Comparison of ENCODE assay signal across 13 cellular contexts in genomic region chrX:8579602-8580001, GRCh38.
DNase-seq lines count a peak whose midpoint lies in the region; ATAC-seq and TF ChIP-seq lines count a peak whose summit lies in the region.
"Had no signal": no experiment of that assay in that cellular context is flagged by ENCODE, and none has a peak within 500 bp of the region (broad histone marks: within the 10 kb centered on the region; RNA-seq: fewer than 3 reads in every experiment).

No MANE protein-coding gene starts in this region.

- H3K9me3 Mint-ChIP-seq in neural progenitor cell: no peaks in the 10 kb centered on the region
- H3K9me3 Mint-ChIP-seq in activated naive CD4-positive, alpha-beta T cell treated with anti-CD3 and anti-CD28 coated beads, Interleukin-2, amount 50 U/mL, for 72 hours: no peaks in the 10 kb centered on the region

- no peaks in the 10 kb centered on the region for H3F3A ChIP-seq in neural progenitor cell (ENCODE audit: low read depth)

- no peak overlapping the region for H2AFZ ChIP-seq in neural progenitor cell (replicated peaks)

- no peak overlapping the region for H3K4me3 ChIP-seq in neural progenitor cell

- no peak overlapping the region for H3K4me2 ChIP-seq in neural progenitor cell

- in situ Hi-C loops in ACHN (cut with HindIII; ENCODE audit: low pct_ligation_motif_present, low pct_unique_long_range_greater_than_20kb, low sequenced_read_pairs): no loop called here

- no peaks in the 10 kb centered on the region for H3K36me3 Mint-ChIP-seq in neural progenitor cell
- no peaks in the 10 kb centered on the region for H3K36me3 Mint-ChIP-seq in activated naive CD4-positive, alpha-beta T cell treated with anti-CD3 and anti-CD28 coated beads, Interleukin-2, amount 50 U/mL, for 72 hours

- H3K27ac Mint-ChIP-seq in neural progenitor cell: no peak overlapping the region
- no peak overlapping the region for H3K27ac Mint-ChIP-seq in activated naive CD4-positive, alpha-beta T cell treated with anti-CD3 and anti-CD28 coated beads, Interleukin-2, amount 50 U/mL, for 72 hours

- peaks cover 4% of the 10 kb centered on the region for H3K9me3 ChIP-seq in neural progenitor cell (ENCODE audit: low read depth)
- H3K9me3 ChIP-seq: Caco-2 had no signal

- DNase-seq in ELF-1 (ENCODE audit: low read depth, low spot score): peak; percentile 24
- DNase-seq in NCI-H69 (lab: John Stamatoyannopoulos, UW): peak; percentile 80
- DNase-seq in kidney tubule cell (ENCODE audit: low spot score): peak; percentile 31
- peak; percentile 2 for DNase-seq in neural progenitor cell (ENCODE audit: low spot score)
- DNase-seq in NK-92 (lab: John Stamatoyannopoulos, UW; ENCODE audit: unreplicated experiment): no peak
- no peak for DNase-seq in ACHN
- DNase-seq in activated naive CD4-positive, alpha-beta T cell treated with anti-CD3 and anti-CD28 coated beads, Interleukin-2, amount 50 U/mL, for 72 hours (ENCODE audit: low spot score in 2 of 2): no peak
- DNase-seq: Caco-2, NCI-H187 treated with DMSO at 0.1 percent for 48 hours, NCI-H526, OCI-M1 had no signal

- no peak for ATAC-seq in activated naive CD4-positive, alpha-beta T cell treated with anti-CD3 and anti-CD28 coated beads, Interleukin-2, amount 50 U/mL, for 72 hours
- ATAC-seq: HCT116 had no signal

- no peaks in the 10 kb centered on the region for H3K79me2 ChIP-seq in neural progenitor cell (ENCODE audit: low read depth)

- no peaks in the 10 kb centered on the region for H3K27me3 ChIP-seq in neural progenitor cell

- peaks cover 5% of the 10 kb centered on the region for H3K36me3 ChIP-seq in neural progenitor cell

- no peak overlapping the region for H3K27ac ChIP-seq in neural progenitor cell
- H3K27ac ChIP-seq: RWPE1 had no signal

- H3K4me1 ChIP-seq in neural progenitor cell: peaks cover 4% of the 10 kb centered on the region
- H3K4me1 ChIP-seq: Caco-2 had no signal

- H3K4me3 Mint-ChIP-seq in neural progenitor cell: no peak overlapping the region

- TF ChIP-seq CTCF in neural progenitor cell (IDR thresholded peaks at IDR 0.05): no peak

- H3K4me1 Mint-ChIP-seq in neural progenitor cell: peaks cover 2% of the 10 kb centered on the region

- H3K9ac ChIP-seq in neural progenitor cell: no peak overlapping the region

- no peaks in the 10 kb centered on the region for H3K27me3 Mint-ChIP-seq in neural progenitor cell (ENCODE audit: insufficient read depth, low read depth)

- no peaks in the 10 kb centered on the region for H4K20me1 ChIP-seq in neural progenitor cell (ENCODE audit: low read depth)

Comparison
In these comparisons a context has a peak if more than half of its experiments do, and no peak if none do; other contexts are left out.
1. DNase-seq: peak in ELF-1 (single experiment), NCI-H69 (single experiment), kidney tubule cell (single experiment) and neural progenitor cell (single experiment); none in NK-92 (single experiment), ACHN (single experiment) and activated naive CD4-positive, alpha-beta T cell treated with anti-CD3 and anti-CD28 coated beads, Interleukin-2, amount 50 U/mL, for 72 hours (0 of 2).